ENCODE assay signal across 14 cellular contexts in the genomic region with DNA sequence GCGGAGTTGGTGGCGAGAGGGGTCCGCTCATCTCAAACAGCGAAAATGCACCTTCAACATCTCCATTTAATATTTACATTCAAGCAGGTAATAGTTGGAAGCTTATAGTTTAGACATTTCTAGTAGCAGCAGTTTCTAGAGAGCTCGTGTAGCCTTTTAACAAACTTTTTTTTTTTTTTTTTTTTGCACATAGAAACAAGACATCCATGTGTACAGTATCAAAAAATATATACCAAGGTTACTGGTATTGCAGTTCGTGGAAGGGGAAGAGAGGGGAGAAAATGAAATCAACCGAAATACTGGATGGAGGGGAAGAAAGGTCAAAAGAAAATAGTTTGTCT. TPM values are rescaled to one million over a fixed set of nuclear protein-coding genes. Genes with fewer than 3 reads are reported as not detected.
DNase-seq lines count a peak whose midpoint lies in the region; ATAC-seq and TF ChIP-seq lines count a peak whose summit lies in the region.
"Had no signal": no experiment of that assay in that cellular context is flagged by ENCODE, and none has a peak within 500 bp of the region (broad histone marks: within the 10 kb centered on the region; RNA-seq: fewer than 3 reads in every experiment).

No MANE protein-coding gene starts in this region.

- H3K4me2 ChIP-seq in neuronal stem cell (ENCODE audit: insufficient read depth, low read length, poor library complexity, severe bottlenecking): peak overlapping the region; percentile 87

- H3K27ac ChIP-seq in CD8-positive, alpha-beta memory T cell (ENCODE audit: low read depth, low read length): peak overlapping the region; percentile 80
- H3K27ac ChIP-seq in neuronal stem cell (replicated peaks; ENCODE audit: low read length): no peak overlapping the region
- H3K27ac ChIP-seq in transverse colon: no peak overlapping the region

- no peak overlapping the region for H2BK12ac ChIP-seq in neuronal stem cell (ENCODE audit: low read length)

- TF ChIP-seq EP300 in transverse colon (IDR thresholded peaks at IDR 0.05; ENCODE audit: low read depth): no peak

- no peak overlapping the region for H4K8ac ChIP-seq in neuronal stem cell (ENCODE audit: low read depth, low read length)

- H3K27me3 Mint-ChIP-seq in CD8-positive, alpha-beta memory T cell: peaks cover 0 to 2% of the 10 kb centered on the region in 2 donors
- H3K27me3 Mint-ChIP-seq in effector memory CD8-positive, alpha-beta T cell: no peaks in the 10 kb centered on the region
- H3K27me3 Mint-ChIP-seq: activated CD4-positive, alpha-beta T cell treated with anti-CD3 and anti-CD28 coated beads for 36 hours had no signal

- no peak overlapping the region for H4K91ac ChIP-seq in neuronal stem cell (ENCODE audit: low read depth, low read length, poor library complexity)

- H3K9ac ChIP-seq in neuronal stem cell (ENCODE audit: low read depth, low read length, poor library complexity): peak overlapping the region; percentile 65

- peaks cover 5% of the 10 kb centered on the region for H3K36me3 ChIP-seq in CD8-positive, alpha-beta memory T cell (ENCODE audit: insufficient read depth, low read length)
- H3K36me3 ChIP-seq in neuronal stem cell (replicated peaks in 1 of 2; ENCODE audit: control insufficient read depth in 2 of 2, insufficient read depth in 2 of 2, low read length in 2 of 2) (peaks cover 0 to 51% of the 10 kb centered on the region in 2 donors), transverse colon (peaks cover 0 to 13% (median 2%) of the 10 kb centered on the region in 4 donors)

- no peaks in the 10 kb centered on the region for H3K27me3 ChIP-seq in CD8-positive, alpha-beta memory T cell (ENCODE audit: insufficient read depth, low read length, poor library complexity, severe bottlenecking)
- H3K27me3 ChIP-seq in neuronal stem cell (ENCODE audit: control insufficient read depth in 3 of 3, insufficient read depth in 3 of 3, low read depth in 1 of 3, low read length in 3 of 3) (peaks cover 0 to 49% (median 15%) of the 10 kb centered on the region in 3 experiments), transverse colon (no peaks in the 10 kb centered on the region)

- H3K4me1 Mint-ChIP-seq in CD8-positive, alpha-beta memory T cell: peaks cover 23 to 53% (median 28%) of the 10 kb centered on the region in 3 donors
- peaks cover 18 to 29% of the 10 kb centered on the region in 2 donors for H3K4me1 Mint-ChIP-seq in effector memory CD8-positive, alpha-beta T cell (ENCODE audit: low read depth in 2 of 2)

- in situ Hi-C loops in transverse colon (cut with MboI; ENCODE audit: low pct_ligation_motif_present in 1 of 4, low pct_unique_long_range_greater_than_20kb in 1 of 4, low sequenced_read_pairs in 3 of 4): no loop called here

- no peak overlapping the region for H3K4me3 ChIP-seq in CD8-positive, alpha-beta memory T cell (ENCODE audit: low read length)
- peak overlapping the region; percentile 94 for H3K4me3 ChIP-seq in LNCaP clone FGC (ENCODE audit: low read depth, low read length)
- H3K4me3 ChIP-seq in neuronal stem cell (ENCODE audit: low read length in 2 of 2): no peak overlapping the region
- H3K4me3 ChIP-seq in transverse colon: no peak overlapping the region
- H3K4me3 ChIP-seq: GM12878 had no signal

- peak overlapping the region in 2 of 8 donors; percentile 21 to 50 for H3K27ac Mint-ChIP-seq in CD8-positive, alpha-beta memory T cell
- peak overlapping the region in 1 of 2 donors; percentile 79 for H3K27ac Mint-ChIP-seq in effector memory CD8-positive, alpha-beta T cell
- H3K27ac Mint-ChIP-seq: activated CD4-positive, alpha-beta T cell treated with anti-CD3 and anti-CD28 coated beads for 36 hours had no signal

- H2BK120ac ChIP-seq in neuronal stem cell (ENCODE audit: low read depth, low read length): no peak overlapping the region

- H3K18ac ChIP-seq in neuronal stem cell (ENCODE audit: low read length): peak overlapping the region; percentile 98

- H3K4ac ChIP-seq in neuronal stem cell (ENCODE audit: low read length): no peak overlapping the region

- peaks cover 3% of the 10 kb centered on the region for H3K79me1 ChIP-seq in neuronal stem cell (ENCODE audit: low read depth, low read length)

- no peaks in the 10 kb centered on the region for H3K9me3 ChIP-seq in CD8-positive, alpha-beta memory T cell (ENCODE audit: low read length)
- H3K9me3 ChIP-seq in neuronal stem cell (replicated peaks in 1 of 2; ENCODE audit: control insufficient read depth in 2 of 2, insufficient read depth in 1 of 2, low read depth in 1 of 2, low read length in 2 of 2): no peaks in the 10 kb centered on the region
- H3K9me3 ChIP-seq in transverse colon: no peaks in the 10 kb centered on the region
- H3K9me3 ChIP-seq: esophagus squamous epithelium had no signal

- H3K4me1 ChIP-seq in CD8-positive, alpha-beta memory T cell (ENCODE audit: insufficient read depth, low read length): peaks cover 38% of the 10 kb centered on the region
- H3K4me1 ChIP-seq in neuronal stem cell (ENCODE audit: control insufficient read depth in 2 of 2, insufficient read depth in 1 of 2, low read depth in 1 of 2, low read length in 2 of 2) (peaks cover 42 to 46% of the 10 kb centered on the region in 2 donors), transverse colon (peaks cover 43 to 63% (median 52%) of the 10 kb centered on the region in 4 donors)

- CTCF ChIA-PET in CD8-positive, alpha-beta memory T cell (lab: Charles Lee): interaction anchor here (2.4 kb wide), 1 partner anchor 28 kb away, joined by 7 read pairs; no protein-coding TSS in a partner anchor

- no peak overlapping the region for H2BK5ac ChIP-seq in neuronal stem cell (ENCODE audit: low read length)

- peak overlapping the region in 5 of 7 donors; percentile 17 to 57 (median 39) for H3K4me3 Mint-ChIP-seq in CD8-positive, alpha-beta memory T cell
- H3K4me3 Mint-ChIP-seq in effector memory CD8-positive, alpha-beta T cell: peak overlapping the region; percentile 53 to 60
- H3K4me3 Mint-ChIP-seq: activated CD4-positive, alpha-beta T cell treated with anti-CD3 and anti-CD28 coated beads for 36 hours had no signal

- no peak for ATAC-seq in effector memory CD8-positive, alpha-beta T cell (replicated peaks)
- no peak for ATAC-seq in GM21528 (IDR thresholded peaks at IDR 0.05; ENCODE audit: low FRiP score, unreplicated experiment)
- ATAC-seq: activated CD4-positive, alpha-beta T cell treated with anti-CD3 and anti-CD28 coated beads for 36 hours; GM12878 had no signal

- H3K14ac ChIP-seq in neuronal stem cell (ENCODE audit: low read length): no peak overlapping the region

- no peak for TF ChIP-seq POLR2A in transverse colon (IDR thresholded peaks at IDR 0.05)

- no peak overlapping the region for H2BK15ac ChIP-seq in neuronal stem cell (ENCODE audit: low read length)

- no peak overlapping the region for H2AFZ ChIP-seq in neuronal stem cell (ENCODE audit: low read length)

- no peak for DNase-seq in CD8-positive, alpha-beta memory T cell
- DNase-seq in LNCaP clone FGC (ENCODE audit: low read depth) (no peak), neuronal stem cell (ENCODE audit: low spot score) (no peak), transverse colon (no peak), NAMALWA (ENCODE audit: low spot score) (no peak)
- no peak for DNase-seq in effector memory CD8-positive, alpha-beta T cell
- DNase-seq: central memory CD4-positive, alpha-beta T cell; esophagus squamous epithelium; midbrain; NCI-H1694; NCI-H774 had no signal

- no peak for TF ChIP-seq CTCF in LNCaP clone FGC (IDR thresholded peaks at IDR 0.05; ENCODE audit: control insufficient read depth, extremely low read depth, insufficient read depth)
- TF ChIP-seq CTCF in transverse colon (IDR thresholded peaks at IDR 0.05): no peak

- intact Hi-C loops in transverse colon (cut with DNase I; ENCODE audit: low total_unique reads): loop anchor here (10.0 kb wide), 1 partner anchor 162 kb away; no protein-coding TSS in a partner anchor

- POLR2A ChIA-PET in CD8-positive, alpha-beta memory T cell (lab: Charles Lee): interaction anchor here (0.9 kb wide), 1 partner anchor 21 kb away, joined by 4 read pairs; no protein-coding TSS in a partner anchor

- WGBS in neuronal stem cell (ENCODE audit: extremely low coverage in 2 of 2, insufficient read length in 2 of 2, insufficient replicate concordance in 1 of 2), 2 donors: no CpG with 5 or more reads among the region's 7 CpGs
- WGBS in transverse colon (ENCODE audit: low coverage in 1 of 2), 2 donors: 72 to 83% methylated on average over 3 to 7 of the region's 7 CpGs

- H3K36me3 Mint-ChIP-seq in CD8-positive, alpha-beta memory T cell: peaks cover 0 to 33% (median 5%) of the 10 kb centered on the region in 3 donors
- peaks cover 58% of the 10 kb centered on the region for H3K36me3 Mint-ChIP-seq in effector memory CD8-positive, alpha-beta T cell (ENCODE audit: insufficient read depth)

- no peaks in the 10 kb centered on the region for H3K9me3 Mint-ChIP-seq in CD8-positive, alpha-beta memory T cell
- no peaks in the 10 kb centered on the region for H3K9me3 Mint-ChIP-seq in effector memory CD8-positive, alpha-beta T cell

- no peak overlapping the region for H2AK5ac ChIP-seq in neuronal stem cell (ENCODE audit: low read depth, low read length)

- no peak overlapping the region for H3K23ac ChIP-seq in neuronal stem cell (ENCODE audit: low read depth, low read length, poor library complexity)

RNA-seq across cellular contexts. Expression of a gene that starts 6.2 kb away (rescaled TPM):
- 10 to 100 TPM in 1 of 2 experiments, 1 to 10 TPM in 1; 9.8 to 12.2 TPM for total RNA-seq in CD8-positive, alpha-beta memory T cell
- polyA plus RNA-seq in CD8-positive, alpha-beta memory T cell: 12.1 TPM
- 10.0 TPM for polyA plus RNA-seq in neuronal stem cell (2013, experiment 1 of 2)
- polyA plus RNA-seq in neuronal stem cell (2013, experiment 2 of 2): 10.0 TPM
- 10 to 100 TPM in 1 of 4 donors, 1 to 10 TPM in 3; 6.6 to 25.1 (median 8.3) TPM for total RNA-seq in transverse colon

RNA-seq across cellular contexts. Expression of a gene that starts 36.2 kb away (rescaled TPM):
- 1 to 10 TPM; 1.9 to 2.2 TPM for total RNA-seq in CD8-positive, alpha-beta memory T cell
- polyA plus RNA-seq in CD8-positive, alpha-beta memory T cell: 0.91 TPM
- polyA plus RNA-seq in neuronal stem cell (2013, experiment 1 of 2): 5.5 TPM
- polyA plus RNA-seq in neuronal stem cell (2013, experiment 2 of 2): 5.0 TPM
- total RNA-seq in transverse colon: 1 to 10 TPM; 1.5 to 4.4 (median 3.1) TPM

RNA-seq across cellular contexts. Expression of a gene that starts 55.1 kb away (rescaled TPM):
- 1 to 10 TPM; 2.0 to 2.2 TPM for total RNA-seq in CD8-positive, alpha-beta memory T cell
- polyA plus RNA-seq in CD8-positive, alpha-beta memory T cell: 0.10 TPM
- 72.5 TPM for polyA plus RNA-seq in neuronal stem cell (2013, experiment 1 of 2)
- polyA plus RNA-seq in neuronal stem cell (2013, experiment 2 of 2): 70.8 TPM
- total RNA-seq in transverse colon: under 1 TPM in 2 of 4 donors, not detected in 2; 0.27 to 0.64 TPM
